Comparison of ENCODE assay signal across 16 cellular contexts in the genomic region with DNA sequence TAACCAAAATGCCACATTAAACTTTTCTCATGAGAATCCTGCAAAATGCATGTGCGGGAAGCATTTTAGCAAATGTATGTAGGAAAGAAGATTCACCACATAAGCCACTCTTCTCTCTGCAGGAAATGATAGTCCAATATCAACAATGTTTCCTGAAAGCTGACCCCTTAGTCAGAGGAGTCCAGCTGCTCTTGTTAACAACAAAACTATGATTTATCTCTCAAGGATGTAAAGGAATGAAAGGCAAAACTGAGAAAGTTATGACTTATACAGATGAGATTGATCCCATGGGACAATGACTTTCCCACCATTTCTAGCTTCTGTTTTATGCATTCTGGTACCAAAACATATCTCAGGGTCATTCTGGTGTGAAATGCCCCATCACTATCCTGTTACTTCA.
DNase-seq lines count a peak whose midpoint lies in the region; ATAC-seq and TF ChIP-seq lines count a peak whose summit lies in the region.
"Had no signal": no experiment of that assay in that cellular context is flagged by ENCODE, and none has a peak within 500 bp of the region (broad histone marks: within the 10 kb centered on the region; RNA-seq: fewer than 3 reads in every experiment).

No MANE protein-coding gene starts in this region.

- WGBS in smooth muscle cell (ENCODE audit: low lambda C conversion rate): 74% methylated on average over 1 of the region's 1 CpG

- H3K4me1 ChIP-seq in adipocyte (ENCODE audit: control insufficient read depth, insufficient read depth, low read length): peaks cover 17% of the 10 kb centered on the region
- peaks cover 9% of the 10 kb centered on the region for H3K4me1 ChIP-seq in smooth muscle cell (ENCODE audit: low read depth)
- H3K4me1 ChIP-seq in gastrocnemius medialis: no peaks in the 10 kb centered on the region

- ATAC-seq in GM19324 (IDR thresholded peaks at IDR 0.05; ENCODE audit: low FRiP score, unreplicated experiment) (no peak), gastrocnemius medialis (no peak)
- ATAC-seq: activated CD4-positive, alpha-beta T cell treated with anti-CD3 and anti-CD28 coated beads for 36 hours; activated naive CD8-positive, alpha-beta T cell treated with anti-CD3 and anti-CD28 coated beads, Interleukin-2, amount 50 U/mL, for 24 hours; right cardiac atrium; stimulated activated memory B cell treated with anti-CD40 and anti-IgM and Interleukin-4, amounts not matched to agents 10 μg/mL and 1 μg/mL and 100 μg/mL, for 72 hours had no signal

- no peaks in the 10 kb centered on the region for H3K9me3 ChIP-seq in adipocyte (ENCODE audit: control insufficient read depth, low read length)
- H3K9me3 ChIP-seq in smooth muscle cell (replicated peaks; ENCODE audit: low read depth): no peaks in the 10 kb centered on the region
- no peaks in the 10 kb centered on the region for H3K9me3 ChIP-seq in gastrocnemius medialis

- H3F3A ChIP-seq in smooth muscle cell (ENCODE audit: low read depth): peaks cover 9% of the 10 kb centered on the region

- H3K4me3 ChIP-seq in adipocyte (ENCODE audit: low read length) (no peak overlapping the region), fibroblast of the aortic adventitia (ENCODE audit: low read depth, low read length) (no peak overlapping the region), smooth muscle cell (no peak overlapping the region), gastrocnemius medialis (no peak overlapping the region)

- H3K27ac ChIP-seq in smooth muscle cell (ENCODE audit: low read depth) (no peak overlapping the region), gastrocnemius medialis (no peak overlapping the region)

- intact Hi-C loops in gastrocnemius medialis (cut with DNase I; ENCODE audit: low total_unique reads): no loop called here

- H3K36me3 ChIP-seq in adipocyte (ENCODE audit: control insufficient read depth, insufficient read depth, low read length, severe bottlenecking) (no peaks in the 10 kb centered on the region), smooth muscle cell (ENCODE audit: low read depth) (no peaks in the 10 kb centered on the region), gastrocnemius medialis (no peaks in the 10 kb centered on the region)

- no peaks in the 10 kb centered on the region for H3K79me2 ChIP-seq in smooth muscle cell (ENCODE audit: low read depth)

- in situ Hi-C loops in gastrocnemius medialis (cut with MboI; ENCODE audit: low sequenced_read_pairs in 4 of 4): no loop called here

- DNase-seq in HCEC 1CT (peak; percentile 84), adipocyte (ENCODE audit: low read depth) (peak; percentile 72), fibroblast of the aortic adventitia (ENCODE audit: low read depth) (peak; percentile 67), smooth muscle cell (lab: John Stamatoyannopoulos, UW; ENCODE audit: unreplicated experiment) (no peak), GF-D8 (lab: John Stamatoyannopoulos, UW) (no peak), gastrocnemius medialis (no peak)
- DNase-seq: activated CD4-positive, alpha-beta T cell treated with anti-CD3 and anti-CD28 coated beads for 36 hours; activated naive CD8-positive, alpha-beta T cell treated with anti-CD3 and anti-CD28 coated beads, Interleukin-2, amount 50 U/mL, for 24 hours; activated T-cell treated with anti-CD3 and anti-CD28 coated beads, Interleukin-2, amount 50 U/mL, for 1 hour; GDM1; KBM-7; NCI-H526; right cardiac atrium; RPMI8226 had no signal

- peak overlapping the region; percentile 37 for H3K4me2 ChIP-seq in smooth muscle cell

- peak overlapping the region; percentile 75 for H2AFZ ChIP-seq in smooth muscle cell (ENCODE audit: low read depth)

- TF ChIP-seq POLR2A in gastrocnemius medialis (IDR thresholded peaks at IDR 0.05): no peak

- H3K9ac ChIP-seq in adipocyte (ENCODE audit: low read length) (no peak overlapping the region), smooth muscle cell (ENCODE audit: low read depth) (no peak overlapping the region)

- no peak for TF ChIP-seq CTCF in fibroblast of the aortic adventitia (IDR thresholded peaks at IDR 0.05; ENCODE audit: insufficient read depth, low read length)
- TF ChIP-seq CTCF in smooth muscle cell (IDR thresholded peaks at IDR 0.05; ENCODE audit: borderline replicate concordance, insufficient read depth, poor library complexity, severe bottlenecking): no peak
- TF ChIP-seq CTCF in gastrocnemius medialis (IDR thresholded peaks at IDR 0.05 in 4 of 5, conservative IDR thresholded peaks at IDR 0.05 in 1 of 5): no peak

- H4K20me1 ChIP-seq in smooth muscle cell (ENCODE audit: low read depth): no peaks in the 10 kb centered on the region

- peaks cover 14% of the 10 kb centered on the region for H3K27me3 ChIP-seq in adipocyte (replicated peaks; ENCODE audit: control insufficient read depth, insufficient read depth, low read length)
- H3K27me3 ChIP-seq in smooth muscle cell (ENCODE audit: low read depth): no peaks in the 10 kb centered on the region
- no peaks in the 10 kb centered on the region for H3K27me3 ChIP-seq in gastrocnemius medialis

Comparison
In these comparisons a context has a peak if more than half of its experiments do, and no peak if none do; other contexts are left out.
1. DNase-seq: peak in HCEC 1CT (single experiment), adipocyte (single experiment) and fibroblast of the aortic adventitia (single experiment); none in smooth muscle cell (single experiment), GF-D8 (single experiment) and gastrocnemius medialis (0 of 2).